ENCODE assay signal across 26 cellular contexts in the genomic region with DNA sequence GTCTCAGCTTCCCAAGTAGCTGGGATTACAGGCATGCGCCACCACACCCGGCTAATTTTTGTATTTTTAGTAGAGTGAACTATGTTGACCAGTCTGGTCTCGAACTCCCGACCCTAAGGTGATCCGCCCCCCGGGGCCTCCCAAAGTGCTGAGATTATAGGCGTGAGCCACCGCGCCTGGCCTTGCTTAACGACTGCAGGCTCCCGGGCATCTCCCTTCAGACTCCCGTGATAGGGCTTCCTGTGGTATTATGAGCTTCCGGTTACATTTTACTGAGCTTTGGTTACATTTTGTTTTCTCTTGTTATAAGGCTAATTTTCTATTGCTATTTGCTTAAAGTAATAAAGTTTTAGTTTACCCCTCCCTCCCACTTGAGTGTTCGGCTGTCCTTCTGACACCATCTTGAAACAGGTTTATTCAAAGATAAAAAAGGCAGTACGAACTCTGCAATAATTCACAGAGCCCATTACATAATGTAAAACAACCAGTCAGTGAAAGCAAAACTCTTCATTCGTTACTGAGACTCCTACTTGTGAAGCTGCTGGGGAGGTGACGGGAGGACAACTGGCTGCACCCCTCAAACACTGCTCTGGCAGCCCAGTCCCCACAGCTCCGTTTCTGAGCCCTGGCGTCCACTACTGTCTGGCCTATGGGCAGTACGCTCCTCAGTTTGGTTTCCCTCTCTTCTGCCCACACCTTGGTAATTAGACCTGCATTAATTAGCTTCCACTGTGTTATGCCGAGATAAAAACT.
DNase-seq lines count a peak whose midpoint lies in the region; ATAC-seq, FAIRE-seq and TF ChIP-seq lines count a peak whose summit lies in the region.
"Had no signal": no experiment of that assay in that cellular context is flagged by ENCODE, and none has a peak within 500 bp of the region (broad histone marks: within the 10 kb centered on the region; RNA-seq: fewer than 3 reads in every experiment).

No MANE protein-coding gene starts in this region.

- WGBS in K562 (ENCODE audit: insufficient coverage, low coverage, missing lambda C conversion rate): 1% methylated on average over 21 of the region's 21 CpGs

- H3K27ac Mint-ChIP-seq in activated CD8-positive, alpha-beta memory T cell treated with anti-CD3 and anti-CD28 coated beads, Interleukin-2, amount 10 ng/mL, durations not matched to agents 7 days and 5 days: no peak overlapping the region
- H3K27ac Mint-ChIP-seq: activated CD4-positive, alpha-beta memory T cell treated with anti-CD3 and anti-CD28 coated beads for 36 hours; brain; nephron progenitor cell had no signal

- no peak for FAIRE-seq in K562 (lab: Jason Lieb, UNC)
- FAIRE-seq: H54 had no signal

- no peaks in the 10 kb centered on the region for H3K27me3 Mint-ChIP-seq in activated CD8-positive, alpha-beta memory T cell treated with anti-CD3 and anti-CD28 coated beads, Interleukin-2, amount 10 ng/mL, durations not matched to agents 7 days and 5 days
- H3K27me3 Mint-ChIP-seq: activated CD4-positive, alpha-beta memory T cell treated with anti-CD3 and anti-CD28 coated beads for 36 hours had no signal

- no peak for TF ChIP-seq RAD21 in K562 (CRISPR knock-in tag; conservative IDR thresholded peaks at IDR 0.05 in 1 of 2, IDR thresholded peaks at IDR 0.05 in 1 of 2)

- TF ChIP-seq POLR2A in K562 (conservative IDR thresholded peaks at IDR 0.05): no peak

- intact Hi-C loops in K562 (cut with micrococcal nuclease): no loop called here

- no peaks in the 10 kb centered on the region for H3K9me1 ChIP-seq in K562 (ENCODE audit: control insufficient read depth, insufficient read depth, low read length)

- H3K27ac ChIP-seq in K562 (ENCODE audit: extremely low read depth, low read depth, low read length): no peak overlapping the region
- no peak overlapping the region for H3K27ac ChIP-seq in effector memory CD4-positive, alpha-beta T cell (ENCODE audit: insufficient read depth, low read length, poor library complexity, severe bottlenecking)
- H3K27ac ChIP-seq: BLaER1, right lobe of liver, RWPE1, stomach had no signal

- no peak for TF ChIP-seq CTCF in K562 (IDR thresholded peaks at IDR 0.05 in 2 of 3, conservative IDR thresholded peaks at IDR 0.05 in 1 of 3; ENCODE audit: insufficient read depth in 2 of 3, low read depth in 1 of 3, low read length in 3 of 3)

- H3K4me2 ChIP-seq in K562 (ENCODE audit: insufficient read depth, low read length): no peak overlapping the region
- H3K4me2 ChIP-seq: BLaER1 had no signal

- H3K4me3 ChIP-seq in K562: no peak overlapping the region
- no peak overlapping the region for H3K4me3 ChIP-seq in effector memory CD4-positive, alpha-beta T cell (ENCODE audit: insufficient read depth, low read depth, low read length, poor library complexity, severe bottlenecking)
- H3K4me3 ChIP-seq: BLaER1, right lobe of liver, stomach had no signal

- no peaks in the 10 kb centered on the region for H3K9me3 ChIP-seq in K562 (replicated peaks; ENCODE audit: control insufficient read depth, insufficient read depth, low read depth, low read length)
- peaks cover 4% of the 10 kb centered on the region for H3K9me3 ChIP-seq in effector memory CD4-positive, alpha-beta T cell (ENCODE audit: control insufficient read depth, low read length)
- H3K9me3 ChIP-seq: right lobe of liver had no signal

- H3K9me3 Mint-ChIP-seq in activated CD8-positive, alpha-beta memory T cell treated with anti-CD3 and anti-CD28 coated beads, Interleukin-2, amount 10 ng/mL, durations not matched to agents 7 days and 5 days (ENCODE audit: low read depth): peaks cover 11% of the 10 kb centered on the region

- H3K79me2 ChIP-seq in K562 (ENCODE audit: control insufficient read depth, insufficient read depth, low read length): no peaks in the 10 kb centered on the region

- no peaks in the 10 kb centered on the region for H3K36me3 ChIP-seq in K562 (ENCODE audit: control insufficient read depth, insufficient read depth, low read length)
- no peaks in the 10 kb centered on the region for H3K36me3 ChIP-seq in effector memory CD4-positive, alpha-beta T cell (ENCODE audit: control insufficient read depth, insufficient read depth, low read length)
- H3K36me3 ChIP-seq: BLaER1, right lobe of liver, stomach had no signal

- no peak for TF ChIP-seq EP300 in K562 (IDR thresholded peaks at IDR 0.05; ENCODE audit: low read length)

- no TSS peak for BruUV-seq in K562 (replicated peaks; lab: Mats Ljungman, UMichigan)

- no peaks in the 10 kb centered on the region for H3K4me1 Mint-ChIP-seq in activated CD8-positive, alpha-beta memory T cell treated with anti-CD3 and anti-CD28 coated beads, Interleukin-2, amount 10 ng/mL, durations not matched to agents 7 days and 5 days
- H3K4me1 Mint-ChIP-seq: brain, nephron progenitor cell had no signal

- H4K20me1 ChIP-seq in K562 (replicated peaks; ENCODE audit: control insufficient read depth, insufficient read depth, low read length): no peaks in the 10 kb centered on the region
- H4K20me1 ChIP-seq: BLaER1 had no signal

- H3K9ac ChIP-seq in K562 (ENCODE audit: insufficient read depth in 1 of 2, low read depth in 2 of 2, low read length in 2 of 2): no peak overlapping the region
- H3K9ac ChIP-seq: BLaER1 had no signal

- H3K4me1 ChIP-seq in K562 (replicated peaks in 1 of 2; ENCODE audit: control insufficient read depth in 2 of 2, insufficient read depth in 2 of 2, low read length in 2 of 2): no peaks in the 10 kb centered on the region
- H3K4me1 ChIP-seq in effector memory CD4-positive, alpha-beta T cell (ENCODE audit: control insufficient read depth, insufficient read depth, low read length, poor library complexity, severe bottlenecking): no peaks in the 10 kb centered on the region
- H3K4me1 ChIP-seq: BLaER1, right lobe of liver, stomach had no signal

- no peak overlapping the region for H3K4me3 Mint-ChIP-seq in activated CD8-positive, alpha-beta memory T cell treated with anti-CD3 and anti-CD28 coated beads, Interleukin-2, amount 10 ng/mL, durations not matched to agents 7 days and 5 days
- H3K4me3 Mint-ChIP-seq: activated CD4-positive, alpha-beta memory T cell treated with anti-CD3 and anti-CD28 coated beads for 36 hours; brain; nephron progenitor cell had no signal

- no peak overlapping the region for H2AFZ ChIP-seq in K562 (ENCODE audit: low read depth, low read length)

- no peaks in the 10 kb centered on the region for H3K27me3 ChIP-seq in K562 (ENCODE audit: control insufficient read depth in 2 of 2, insufficient read depth in 2 of 2, low read length in 2 of 2)
- no peaks in the 10 kb centered on the region for H3K27me3 ChIP-seq in effector memory CD4-positive, alpha-beta T cell (replicated peaks; ENCODE audit: control insufficient read depth, insufficient read depth, low read length, poor library complexity, severe bottlenecking)
- H3K27me3 ChIP-seq: BLaER1, right lobe of liver, stomach had no signal

- in situ Hi-C loops in K562 (cut with MboI): no loop called here

- CTCF ChIA-PET in K562 (lab: Yijun Ruan, JAX; ENCODE audit: low intra/inter-chr PET ratio): no interaction called here
- CTCF ChIA-PET in activated CD8-positive, alpha-beta memory T cell treated with anti-CD3 and anti-CD28 coated beads, Interleukin-2, amount 10 ng/mL, durations not matched to agents 7 days and 5 days (lab: Charles Lee): no interaction called here

- DNase-seq in DMS114 treated with DMSO at 0.1 percent for 48 hours (lab: John Stamatoyannopoulos, UW; ENCODE audit: unreplicated experiment): peak; percentile 43
- DNase-seq in NCI-H1930 (lab: John Stamatoyannopoulos, UW): peak; percentile 2 to 27
- DNase-seq in NCI-H748 (lab: John Stamatoyannopoulos, UW; ENCODE audit: unreplicated experiment): peak; percentile 67
- DNase-seq in K562 (ENCODE audit: extremely low read depth in 1 of 4, low spot score in 3 of 4): peak in 1 of 4 experiments; percentile 3
- no peak for DNase-seq in activated CD8-positive, alpha-beta memory T cell treated with anti-CD3 and anti-CD28 coated beads, Interleukin-2, amount 10 ng/mL, durations not matched to agents 7 days and 5 days
- DNase-seq in midbrain (lab: John Stamatoyannopoulos, UW): no peak
- DNase-seq in effector memory CD4-positive, alpha-beta T cell: no peak
- DNase-seq: ACHN; activated CD4-positive, alpha-beta memory T cell treated with anti-CD3 and anti-CD28 coated beads for 36 hours; activated gamma-delta T cell; activated T-cell treated with anti-CD3 and anti-CD28 coated beads for 4 hours; EL; erythroblast; foreskin melanocyte; NCI-H1048; NCI-H2171 treated with DMSO at 0.1 percent for 48 hours; nephron progenitor cell; posterior cingulate gyrus; right lobe of liver; stomach; T1000 had no signal

- POLR2A ChIA-PET in K562 (lab: Yijun Ruan, JAX): no interaction called here

- H3K36me3 Mint-ChIP-seq in activated CD8-positive, alpha-beta memory T cell treated with anti-CD3 and anti-CD28 coated beads, Interleukin-2, amount 10 ng/mL, durations not matched to agents 7 days and 5 days: no peaks in the 10 kb centered on the region
- H3K36me3 Mint-ChIP-seq: activated CD4-positive, alpha-beta memory T cell treated with anti-CD3 and anti-CD28 coated beads for 36 hours; brain had no signal

- no peak for ATAC-seq in K562
- no peak for ATAC-seq in activated CD8-positive, alpha-beta memory T cell treated with anti-CD3 and anti-CD28 coated beads, Interleukin-2, amount 10 ng/mL, durations not matched to agents 7 days and 5 days
- no peak for ATAC-seq in HG03280 (IDR thresholded peaks at IDR 0.05; ENCODE audit: unreplicated experiment)
- ATAC-seq: right lobe of liver had no signal

TF ChIP-seq in K562, 482 proteins besides CTCF, POLR2A, EP300 and RAD21:
- TF ChIP-seq OTX1 (CRISPR knock-in tag; IDR thresholded peaks at IDR 0.05) (no peak), GABPA (tag; conservative IDR thresholded peaks at IDR 0.05; ENCODE audit: low read depth) (peak; percentile 43; the same call in 1 of the 2 replicates), ZNF239 (CRISPR knock-in tag; IDR thresholded peaks at IDR 0.05) (no peak), EP400 (IDR thresholded peaks at IDR 0.05) (no peak), TGIF2 (CRISPR knock-in tag; IDR thresholded peaks at IDR 0.05) (no peak), KDM2B (CRISPR knock-in tag; IDR thresholded peaks at IDR 0.05) (no peak), FOXM1 (IDR thresholded peaks at IDR 0.05; ENCODE audit: low read depth) (no peak), FOXM1 (CRISPR knock-in tag; IDR thresholded peaks at IDR 0.05; ENCODE audit: low read depth) (no peak)

Comparison
In these comparisons a context has a peak if more than half of its experiments do, and no peak if none do; other contexts are left out.
1. DNase-seq: peak in DMS114 treated with DMSO at 0.1 percent for 48 hours (single experiment), NCI-H1930 (2 of 2) and NCI-H748 (single experiment); none in activated CD8-positive, alpha-beta memory T cell treated with anti-CD3 and anti-CD28 coated beads, Interleukin-2, amount 10 ng/mL, durations not matched to agents 7 days and 5 days (single experiment), midbrain (single experiment) and effector memory CD4-positive, alpha-beta T cell (0 of 3).